In genomic region chr17:62618647-62619412, GRCh38 we compare ENCODE assay signal across 20 cellular contexts. TPM values are rescaled to one million over a fixed set of nuclear protein-coding genes. Genes with fewer than 3 reads are reported as not detected.
DNase-seq lines count a peak whose midpoint lies in the region; ATAC-seq, FAIRE-seq and TF ChIP-seq lines count a peak whose summit lies in the region.
"Had no signal": no experiment of that assay in that cellular context is flagged by ENCODE, and none has a peak within 500 bp of the region (broad histone marks: within the 10 kb centered on the region; RNA-seq: fewer than 3 reads in every experiment).

No MANE protein-coding gene starts in this region.

- H3K27ac ChIP-seq in H1 (ENCODE audit: low read depth, low read length): no peak overlapping the region
- H3K27ac ChIP-seq: 22Rv1, neutrophil, upper lobe of left lung had no signal

- H3K4ac ChIP-seq in H1 (replicated peaks; ENCODE audit: insufficient read length, low read depth, low read length): no peak overlapping the region

- peaks cover 4% of the 10 kb centered on the region for H3K36me3 Mint-ChIP-seq in activated CD8-positive, alpha-beta T cell treated with anti-CD3 and anti-CD28 coated beads, Interleukin-2, amount 10 ng/mL, durations not matched to agents 7 days and 5 days (ENCODE audit: low read depth)
- peaks cover 2% of the 10 kb centered on the region for H3K36me3 Mint-ChIP-seq in activated CD8-positive, alpha-beta T cell treated with anti-CD3 and anti-CD28 coated beads for 36 hours (ENCODE audit: low read depth)
- H3K36me3 Mint-ChIP-seq in stimulated activated naive B cell treated with anti-CD40 and anti-IgM and Interleukin-4, amounts not matched to agents 10 μg/mL and 1 μg/mL and 100 μg/mL, for 72 hours: peaks cover 26 to 34% of the 10 kb centered on the region in 2 donors

- POLR2A ChIA-PET in activated CD8-positive, alpha-beta T cell treated with anti-CD3 and anti-CD28 coated beads, Interleukin-2, amount 10 ng/mL, durations not matched to agents 7 days and 5 days (lab: Charles Lee): no interaction called here
- POLR2A ChIA-PET in activated CD8-positive, alpha-beta T cell treated with anti-CD3 and anti-CD28 coated beads for 36 hours (lab: Charles Lee): interaction anchor here (0.5 to 0.6 kb wide), 2 partner anchors 26 to 53 kb away, joined by 3 read pairs; no protein-coding TSS in a partner anchor
- POLR2A ChIA-PET in H1 (lab: Charles Lee; ENCODE audit: partially characterized antibody): interaction anchor here (0.8 to 1.6 kb wide), 3 partner anchors 13 to 38 kb away, joined by 3 to 4 read pairs (median 3); no protein-coding TSS in a partner anchor

- H2BK12ac ChIP-seq in H1 (ENCODE audit: low read depth, low read length): no peak overlapping the region

- no peak for TF ChIP-seq RAD21 in H1 (IDR thresholded peaks at IDR 0.05 in 1 of 2, conservative IDR thresholded peaks at IDR 0.05 in 1 of 2; ENCODE audit: low read depth in 2 of 2, low read length in 2 of 2)

- intact Hi-C loops in activated CD8-positive, alpha-beta T cell treated with anti-CD3 and anti-CD28 coated beads for 36 hours (cut with micrococcal nuclease): no loop called here

- FAIRE-seq in H1 (lab: Jason Lieb, UNC): no peak
- no peak for FAIRE-seq in GM12891 (lab: Jason Lieb, UNC)

- H4K91ac ChIP-seq in H1 (replicated peaks; ENCODE audit: insufficient read length, low read length): no peak overlapping the region

- DNase-seq in activated CD8-positive, alpha-beta T cell treated with anti-CD3 and anti-CD28 coated beads, Interleukin-2, amount 10 ng/mL, durations not matched to agents 7 days and 5 days: no peak
- no peak for DNase-seq in activated CD8-positive, alpha-beta T cell treated with anti-CD3 and anti-CD28 coated beads for 36 hours
- DNase-seq in H1 (ENCODE audit: low read depth in 1 of 2, low spot score in 2 of 2): no peak
- DNase-seq in islet precursor cell: peak; percentile 52
- DNase-seq in stimulated activated naive B cell treated with anti-CD40 and anti-IgM and Interleukin-4, amounts not matched to agents 10 μg/mL and 1 μg/mL and 100 μg/mL, for 72 hours: no peak
- no peak for DNase-seq in NK-92 treated with Interleukin-12 subunit alpha and Interleukin-12 subunit beta, amount 100 ng/mL, for 24 hours (lab: John Stamatoyannopoulos, UW)
- no peak for DNase-seq in GM12891 (ENCODE audit: insufficient read length, low spot score)
- DNase-seq: COR-L47; DMS79 treated with DMSO at 0.1 percent for 48 hours; kidney glomerular epithelial cell; NCI-H1417 treated with DMSO at 0.1 percent for 48 hours; NCI-H524 treated with DMSO at 0.1 percent for 48 hours; stimulated activated CD4-positive, alpha-beta T cell treated with anti-CD3 and anti-CD28 coated beads, Interleukin-4, amount 100 ng/mL, for 1 hour; upper lobe of left lung had no signal

- peak; percentile 15 for ATAC-seq in activated CD8-positive, alpha-beta T cell treated with anti-CD3 and anti-CD28 coated beads, Interleukin-2, amount 10 ng/mL, durations not matched to agents 7 days and 5 days
- ATAC-seq in activated CD8-positive, alpha-beta T cell treated with anti-CD3 and anti-CD28 coated beads for 36 hours: no peak
- no peak for ATAC-seq in stimulated activated naive B cell treated with anti-CD40 and anti-IgM and Interleukin-4, amounts not matched to agents 10 μg/mL and 1 μg/mL and 100 μg/mL, for 72 hours (replicated peaks)
- ATAC-seq in HG03571 (IDR thresholded peaks at IDR 0.05; ENCODE audit: unreplicated experiment): no peak

- H2BK120ac ChIP-seq in H1 (replicated peaks; ENCODE audit: low read depth, low read length): no peak overlapping the region

- no peaks in the 10 kb centered on the region for H4K20me1 ChIP-seq in H1 (replicated peaks in 1 of 2; ENCODE audit: control insufficient read depth in 1 of 2, insufficient read depth in 2 of 2, low read length in 2 of 2)

- no peak for TF ChIP-seq POLR2A in H1 (IDR thresholded peaks at IDR 0.05; ENCODE audit: control extremely low read depth in 1 of 2, low read depth in 2 of 2, low read length in 2 of 2)
- TF ChIP-seq POLR2A in GM12891 (IDR thresholded peaks at IDR 0.05; ENCODE audit: low read depth, low read length): no peak; the same call in 1 of the 2 replicates

- H3K4me2 ChIP-seq in H1 (ENCODE audit: insufficient read depth in 1 of 2, low read depth in 2 of 2, low read length in 2 of 2): no peak overlapping the region

- TF ChIP-seq EP300 in H1 (IDR thresholded peaks at IDR 0.05; ENCODE audit: borderline replicate concordance in 1 of 2, low read depth in 2 of 2, low read length in 2 of 2): no peak

- H4K5ac ChIP-seq in H1 (ENCODE audit: insufficient read length, low read depth, low read length): no peak overlapping the region

- TF ChIP-seq CTCF in activated CD8-positive, alpha-beta T cell treated with anti-CD3 and anti-CD28 coated beads for 36 hours (IDR thresholded peaks at IDR 0.05): no peak
- no peak for TF ChIP-seq CTCF in H1 (IDR thresholded peaks at IDR 0.05; ENCODE audit: control extremely low read depth in 1 of 3, insufficient read depth in 1 of 3, low read depth in 1 of 3, low read length in 3 of 3)

- WGBS in H1 (ENCODE audit: extremely low coverage in 1 of 2, insufficient coverage in 1 of 2, insufficient read length in 1 of 2, insufficient replicate concordance in 2 of 2, low coverage in 1 of 2, low lambda C conversion rate in 2 of 2, missing lambda C conversion rate in 1 of 2), 2 experiments: 90% methylated on average over 16 of the region's 16 CpGs; no CpG with 5 or more reads in 1 of the 2 experiments

- no peaks in the 10 kb centered on the region for H3K4me1 Mint-ChIP-seq in activated CD8-positive, alpha-beta T cell treated with anti-CD3 and anti-CD28 coated beads, Interleukin-2, amount 10 ng/mL, durations not matched to agents 7 days and 5 days (ENCODE audit: low read depth)
- H3K4me1 Mint-ChIP-seq in activated CD8-positive, alpha-beta T cell treated with anti-CD3 and anti-CD28 coated beads for 36 hours (ENCODE audit: low read depth): no peaks in the 10 kb centered on the region
- no peaks in the 10 kb centered on the region for H3K4me1 Mint-ChIP-seq in stimulated activated naive B cell treated with anti-CD40 and anti-IgM and Interleukin-4, amounts not matched to agents 10 μg/mL and 1 μg/mL and 100 μg/mL, for 72 hours
- H3K4me1 Mint-ChIP-seq: B cell had no signal

- H3K18ac ChIP-seq in H1 (ENCODE audit: extremely low read depth, low read length): no peak overlapping the region

- no peak overlapping the region for H2BK20ac ChIP-seq in H1 (ENCODE audit: low read length)

- no peak overlapping the region for H3K9ac ChIP-seq in H1 (replicated peaks in 1 of 4; ENCODE audit: extremely low read depth in 1 of 4, low read depth in 3 of 4, low read length in 3 of 4)

- H3K79me1 ChIP-seq in H1 (ENCODE audit: low read depth, low read length): peaks cover 3% of the 10 kb centered on the region; the same call in 1 of the 2 replicates

- CTCF ChIA-PET in activated CD8-positive, alpha-beta T cell treated with anti-CD3 and anti-CD28 coated beads, Interleukin-2, amount 10 ng/mL, durations not matched to agents 7 days and 5 days (lab: Charles Lee): no interaction called here
- CTCF ChIA-PET in activated CD8-positive, alpha-beta T cell treated with anti-CD3 and anti-CD28 coated beads for 36 hours (lab: Charles Lee): no interaction called here
- CTCF ChIA-PET in H1 (lab: Charles Lee; ENCODE audit: partially characterized antibody): interaction anchor here (0.5 to 2.4 kb wide), 4 partner anchors 12 to 535 kb away, joined by 3 to 7 read pairs (median 4); no protein-coding TSS in a partner anchor

- H3K56ac ChIP-seq in H1 (replicated peaks; ENCODE audit: insufficient read length, low read depth, low read length): no peak overlapping the region

- no peak overlapping the region for H3K4me3 ChIP-seq in H1 (ENCODE audit: extremely low read depth in 1 of 4, insufficient read depth in 2 of 4, low read depth in 3 of 4, low read length in 4 of 4)
- H3K4me3 ChIP-seq: breast epithelium, upper lobe of left lung had no signal

- no peaks in the 10 kb centered on the region for H3K9me3 Mint-ChIP-seq in activated CD8-positive, alpha-beta T cell treated with anti-CD3 and anti-CD28 coated beads, Interleukin-2, amount 10 ng/mL, durations not matched to agents 7 days and 5 days (ENCODE audit: insufficient read depth)
- H3K9me3 Mint-ChIP-seq in activated CD8-positive, alpha-beta T cell treated with anti-CD3 and anti-CD28 coated beads for 36 hours: no peaks in the 10 kb centered on the region
- no peaks in the 10 kb centered on the region for H3K9me3 Mint-ChIP-seq in stimulated activated naive B cell treated with anti-CD40 and anti-IgM and Interleukin-4, amounts not matched to agents 10 μg/mL and 1 μg/mL and 100 μg/mL, for 72 hours
- H3K9me3 Mint-ChIP-seq: mesothelial cell of epicardium had no signal

- H3K9me3 ChIP-seq in H1 (ENCODE audit: insufficient read depth in 2 of 2, low read depth in 1 of 2, low read length in 1 of 2): no peaks in the 10 kb centered on the region
- H3K9me3 ChIP-seq: breast epithelium, neutrophil, upper lobe of left lung had no signal

- no peaks in the 10 kb centered on the region for H3K27me3 ChIP-seq in H1 (replicated peaks in 1 of 4; ENCODE audit: control insufficient read depth in 3 of 4, extremely low read depth in 1 of 4, insufficient read depth in 3 of 4, low read length in 3 of 4)
- H3K27me3 ChIP-seq: breast epithelium, neutrophil, upper lobe of left lung had no signal

- no peak overlapping the region; the same call in 1 of the 2 replicates for H4K8ac ChIP-seq in H1 (ENCODE audit: extremely low read depth, insufficient read depth, low read length)

- no peak overlapping the region for H3K4me3 Mint-ChIP-seq in activated CD8-positive, alpha-beta T cell treated with anti-CD3 and anti-CD28 coated beads, Interleukin-2, amount 10 ng/mL, durations not matched to agents 7 days and 5 days
- H3K4me3 Mint-ChIP-seq in activated CD8-positive, alpha-beta T cell treated with anti-CD3 and anti-CD28 coated beads for 36 hours: no peak overlapping the region
- no peak overlapping the region for H3K4me3 Mint-ChIP-seq in stimulated activated naive B cell treated with anti-CD40 and anti-IgM and Interleukin-4, amounts not matched to agents 10 μg/mL and 1 μg/mL and 100 μg/mL, for 72 hours
- H3K4me3 Mint-ChIP-seq: B cell, mesothelial cell of epicardium had no signal

- no peak overlapping the region for H3K14ac ChIP-seq in H1 (ENCODE audit: insufficient read length)

- H3K27ac Mint-ChIP-seq in activated CD8-positive, alpha-beta T cell treated with anti-CD3 and anti-CD28 coated beads, Interleukin-2, amount 10 ng/mL, durations not matched to agents 7 days and 5 days: no peak overlapping the region
- H3K27ac Mint-ChIP-seq in activated CD8-positive, alpha-beta T cell treated with anti-CD3 and anti-CD28 coated beads for 36 hours: no peak overlapping the region
- peak overlapping the region; percentile 25 for H3K27ac Mint-ChIP-seq in stimulated activated naive B cell treated with anti-CD40 and anti-IgM and Interleukin-4, amounts not matched to agents 10 μg/mL and 1 μg/mL and 100 μg/mL, for 72 hours
- H3K27ac Mint-ChIP-seq: B cell had no signal

- no peaks in the 10 kb centered on the region for H3K23me2 ChIP-seq in H1 (ENCODE audit: low read depth, low read length)

- H3K27me3 Mint-ChIP-seq in activated CD8-positive, alpha-beta T cell treated with anti-CD3 and anti-CD28 coated beads, Interleukin-2, amount 10 ng/mL, durations not matched to agents 7 days and 5 days (ENCODE audit: low read depth): no peaks in the 10 kb centered on the region
- no peaks in the 10 kb centered on the region for H3K27me3 Mint-ChIP-seq in activated CD8-positive, alpha-beta T cell treated with anti-CD3 and anti-CD28 coated beads for 36 hours
- no peaks in the 10 kb centered on the region for H3K27me3 Mint-ChIP-seq in stimulated activated naive B cell treated with anti-CD40 and anti-IgM and Interleukin-4, amounts not matched to agents 10 μg/mL and 1 μg/mL and 100 μg/mL, for 72 hours
- H3K27me3 Mint-ChIP-seq: B cell had no signal

- H3K23ac ChIP-seq in H1 (ENCODE audit: insufficient read length): no peak overlapping the region

- peaks cover 0 to 12% (median 6%) of the 10 kb centered on the region in 4 experiments; a peak in 6 of 7 replicates for H3K4me1 ChIP-seq in H1 (replicated peaks in 1 of 4; ENCODE audit: control insufficient read depth in 3 of 4, insufficient read depth in 4 of 4, low read length in 3 of 4)
- H3K4me1 ChIP-seq: breast epithelium had no signal

- no peak overlapping the region for H2AFZ ChIP-seq in H1 (ENCODE audit: low read length)

- no peaks in the 10 kb centered on the region for H3K79me2 ChIP-seq in H1 (ENCODE audit: control insufficient read depth in 1 of 2, insufficient read depth in 2 of 2, low read length in 2 of 2)

- H2BK5ac ChIP-seq in H1 (ENCODE audit: low read depth, low read length): no peak overlapping the region

- no peak overlapping the region for H2BK15ac ChIP-seq in H1 (ENCODE audit: low read length)

- peaks cover 0 to 9% (median 1%) of the 10 kb centered on the region in 4 experiments; a peak in 4 of 8 replicates for H3K36me3 ChIP-seq in H1 (ENCODE audit: control insufficient read depth in 2 of 4, insufficient read depth in 4 of 4, low read length in 3 of 4)
- H3K36me3 ChIP-seq: breast epithelium had no signal

- no peak overlapping the region for H2AK5ac ChIP-seq in H1 (ENCODE audit: low read depth, low read length)

RNA-seq across cellular contexts. Expression of gene MRC2, which starts 8.6 kb away (rescaled TPM):
- total RNA-seq in activated CD8-positive, alpha-beta T cell treated with anti-CD3 and anti-CD28 coated beads, Interleukin-2, amount 10 ng/mL, durations not matched to agents 7 days and 5 days: 1 to 10 TPM; 1.7 to 2.3 TPM
- 1 to 10 TPM; 8.1 to 9.0 TPM for total RNA-seq in activated CD8-positive, alpha-beta T cell treated with anti-CD3 and anti-CD28 coated beads for 36 hours
- 23.0 and 24.2 TPM in 2 replicates for total RNA-seq in H1 (2021; fragmentation: NEBNext Ultra II Directional; extraction: Animal tissue kit (Norgen Biotek cat#: 25700))
- polyA plus RNA-seq in H1 (2011; rRNA removed): 7.0 and 17.2 TPM in 2 replicates
- polyA plus RNA-seq in H1 (2011; cell fraction: cytosol; rRNA removed): 10.9 TPM
- polyA plus RNA-seq in H1 (2011; cell fraction: nucleus; rRNA removed): 82.7 TPM
- 12.5 to 19.6 TPM (median 17.8 TPM) in 4 replicates for polyA plus RNA-seq in H1 (2012, experiment 1 of 2)
- polyA plus RNA-seq in H1 (2012, experiment 2 of 2): 14.4 TPM
- 25.8 TPM for polyA plus RNA-seq in H1 (2013, experiment 1 of 2)
- 22.6 TPM for polyA plus RNA-seq in H1 (2013, experiment 2 of 2)
- polyA minus RNA-seq in H1 (2011; rRNA and poly(A)+ RNA removed): 10.5 and 11.7 TPM in 2 replicates
- polyA minus RNA-seq in H1 (2011; cell fraction: cytosol; rRNA and poly(A)+ RNA removed): 17.7 TPM
- 26.9 TPM for polyA minus RNA-seq in H1 (2011; cell fraction: nucleus; rRNA and poly(A)+ RNA removed)
- polyA plus RNA-seq in GM12891 (2012; ENCODE audit: low read depth, missing spikeins): 5.0 TPM
